28 cellular contexts compared by ENCODE assay signal in genomic region chr18:38900445-38900844, GRCh38.
"Had no signal": no experiment of that assay in that cellular context is flagged by ENCODE, and none has a peak within 500 bp of the region (broad histone marks: within the 10 kb centered on the region; RNA-seq: fewer than 3 reads in every experiment).

No MANE protein-coding gene starts in this region.

- H3K9me3 ChIP-seq: ovary, psoas muscle, right lobe of liver, sigmoid colon, stomach, thoracic aorta, thyroid gland, tibial nerve, upper lobe of left lung, vagina had no signal

- H3K9ac ChIP-seq: neural progenitor cell, parathyroid adenoma had no signal

- H3K4me3 Mint-ChIP-seq: natural killer cell treated with Interleukin-12 subunit alpha and Interleukin-12 subunit beta and Interleukin-15 and Interleukin-18, amount 100 ng/mL, for 72 hours; nephron progenitor cell; neural progenitor cell; stimulated activated effector memory CD8-positive, alpha-beta T cell treated with anti-CD3 and anti-CD28 coated beads, Interleukin-12 subunit alpha, Interleukin-12 subunit beta, amount 100 ng/mL, for 72 hours; stimulated activated naive B cell treated with anti-CD40 and anti-IgM and Interleukin-4, amounts not matched to agents 10 μg/mL and 1 μg/mL and 100 μg/mL, for 72 hours; stimulated activated naive CD8-positive, alpha-beta T cell treated with anti-CD3 and anti-CD28 coated beads, Interleukin-15, Interleukin-2, amounts not matched to agents 100 ng/mL and 50 ng/mL, for 24 hours had no signal

- H3K27me3 Mint-ChIP-seq: natural killer cell treated with Interleukin-12 subunit alpha and Interleukin-12 subunit beta and Interleukin-15 and Interleukin-18, amount 100 ng/mL, for 72 hours; progenitor cell of endocrine pancreas; stimulated activated naive B cell treated with anti-CD40 and anti-IgM and Interleukin-4, amounts not matched to agents 10 μg/mL and 1 μg/mL and 100 μg/mL, for 72 hours; stimulated activated naive CD8-positive, alpha-beta T cell treated with anti-CD3 and anti-CD28 coated beads, Interleukin-15, Interleukin-2, amounts not matched to agents 100 ng/mL and 50 ng/mL, for 24 hours had no signal

- DNase-seq: nephron progenitor cell; occipital lobe; ovary; posterior cingulate gyrus; psoas muscle; right cardiac atrium; right lobe of liver; sigmoid colon; small intestine; stimulated activated CD4-positive, alpha-beta T cell treated with anti-CD3 and anti-CD28 coated beads, Interleukin-15, amount 100 ng/mL, for 24 hours; stimulated activated CD4-positive, alpha-beta T cell treated with anti-CD3 and anti-CD28 coated beads, Interleukin-2, amount 100 ng/mL, for 24 hours; stimulated activated CD4-positive, alpha-beta T cell treated with anti-CD3 and anti-CD28 coated beads, Interleukin-2, amount 100 ng/mL, for 48 hours; stimulated activated CD4-positive, alpha-beta T cell treated with anti-CD3 and anti-CD28 coated beads, Interleukin-4, amount 100 ng/mL, for 24 hours; stimulated activated naive B cell treated with anti-CD40 and anti-IgM and Interleukin-4, amounts not matched to agents 10 μg/mL and 1 μg/mL and 100 μg/mL, for 72 hours; stimulated activated naive CD4-positive, alpha-beta T cell treated with Interleukin-2 at 50 U/mL for 16 hours; stomach; thyroid gland; trophoblast cell; upper lobe of left lung had no signal

- H2AFZ ChIP-seq: neural progenitor cell, parathyroid adenoma had no signal

- H3K4me3 ChIP-seq: neural progenitor cell, ovary, psoas muscle, right lobe of liver, sigmoid colon, stomach, thoracic aorta, thyroid gland, tibial nerve, upper lobe of left lung, vagina had no signal

- H3K4me1 ChIP-seq: neural progenitor cell, parathyroid adenoma, psoas muscle, right lobe of liver, sigmoid colon, stomach, thyroid gland, tibial nerve, upper lobe of left lung, vagina had no signal

- H3K27ac ChIP-seq: neural progenitor cell, ovary, parathyroid adenoma, psoas muscle, right lobe of liver, sigmoid colon, stomach, thoracic aorta, thyroid gland, tibial nerve, upper lobe of left lung, vagina had no signal

- H3K4me1 Mint-ChIP-seq: nephron progenitor cell; stimulated activated effector memory CD8-positive, alpha-beta T cell treated with anti-CD3 and anti-CD28 coated beads, Interleukin-12 subunit alpha, Interleukin-12 subunit beta, amount 100 ng/mL, for 72 hours; stimulated activated naive B cell treated with anti-CD40 and anti-IgM and Interleukin-4, amounts not matched to agents 10 μg/mL and 1 μg/mL and 100 μg/mL, for 72 hours had no signal

- H3K36me3 Mint-ChIP-seq: natural killer cell treated with Interleukin-12 subunit alpha and Interleukin-12 subunit beta and Interleukin-15 and Interleukin-18, amount 100 ng/mL, for 72 hours; neural progenitor cell; stimulated activated effector memory CD8-positive, alpha-beta T cell treated with anti-CD3 and anti-CD28 coated beads, Interleukin-12 subunit alpha, Interleukin-12 subunit beta, amount 100 ng/mL, for 72 hours; stimulated activated naive B cell treated with anti-CD40 and anti-IgM and Interleukin-4, amounts not matched to agents 10 μg/mL and 1 μg/mL and 100 μg/mL, for 72 hours had no signal

- H3K79me2 ChIP-seq: parathyroid adenoma had no signal

- H3K27me3 ChIP-seq: neural progenitor cell, ovary, right lobe of liver, sigmoid colon, stomach, thyroid gland, tibial nerve, upper lobe of left lung, vagina had no signal

- H3K36me3 ChIP-seq: neural progenitor cell, ovary, right lobe of liver, sigmoid colon, stomach, thoracic aorta, thyroid gland, tibial nerve, upper lobe of left lung, vagina had no signal

- H3K4me2 ChIP-seq: neural progenitor cell had no signal

- H3K27ac Mint-ChIP-seq: natural killer cell treated with Interleukin-12 subunit alpha and Interleukin-12 subunit beta and Interleukin-15 and Interleukin-18, amount 100 ng/mL, for 72 hours; nephron progenitor cell; neural progenitor cell; progenitor cell of endocrine pancreas; stimulated activated effector memory CD8-positive, alpha-beta T cell treated with anti-CD3 and anti-CD28 coated beads, Interleukin-12 subunit alpha, Interleukin-12 subunit beta, amount 100 ng/mL, for 72 hours; stimulated activated naive B cell treated with anti-CD40 and anti-IgM and Interleukin-4, amounts not matched to agents 10 μg/mL and 1 μg/mL and 100 μg/mL, for 72 hours; stimulated activated naive CD8-positive, alpha-beta T cell treated with anti-CD3 and anti-CD28 coated beads, Interleukin-15, Interleukin-2, amounts not matched to agents 100 ng/mL and 50 ng/mL, for 24 hours had no signal

- H3K9me3 Mint-ChIP-seq: nephron progenitor cell; neural progenitor cell; stimulated activated effector memory CD8-positive, alpha-beta T cell treated with anti-CD3 and anti-CD28 coated beads, Interleukin-12 subunit alpha, Interleukin-12 subunit beta, amount 100 ng/mL, for 72 hours; stimulated activated naive CD8-positive, alpha-beta T cell treated with anti-CD3 and anti-CD28 coated beads, Interleukin-15, Interleukin-2, amounts not matched to agents 100 ng/mL and 50 ng/mL, for 24 hours had no signal
